Comparison of ENCODE assay signal across 1 cellular context in the genomic region with DNA sequence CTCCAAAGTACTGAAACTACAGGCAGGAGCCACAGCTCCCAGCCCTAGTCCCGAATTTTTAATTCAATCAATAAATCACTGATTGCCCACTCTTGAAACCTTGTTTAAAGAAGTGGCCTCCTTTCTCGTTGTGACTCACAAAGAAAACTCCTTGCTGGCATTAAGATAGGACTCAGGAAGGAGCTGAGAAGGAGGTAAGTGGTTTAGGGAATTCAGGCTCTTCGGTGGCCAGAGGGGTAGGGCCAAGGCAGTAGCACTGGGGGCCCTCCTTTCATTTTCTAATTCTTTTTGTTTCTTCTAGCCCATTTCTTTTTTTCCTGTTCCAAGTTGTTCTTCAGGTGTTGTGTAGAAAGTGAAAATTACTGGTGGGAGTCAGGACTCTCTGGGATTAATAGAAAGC.
TF ChIP-seq lines count a peak whose summit lies in the region.

No MANE protein-coding gene starts in this region.

TF ChIP-seq in H1, 55 proteins besides CTCF, POLR2A, EP300 and RAD21:
- TF ChIP-seq MAFK (IDR thresholded peaks at IDR 0.05; ENCODE audit: low read depth, low read length) (no peak), CBX8 (IDR thresholded peaks at IDR 0.05; ENCODE audit: borderline replicate concordance, low read depth, low read length) (no peak), PHF8 (conservative IDR thresholded peaks at IDR 0.05; ENCODE audit: low read depth, low read length) (no peak), KDM1A (IDR thresholded peaks at IDR 0.05; ENCODE audit: borderline replicate concordance, low read length) (no peak), GABPA (IDR thresholded peaks at IDR 0.05; ENCODE audit: borderline replicate concordance, insufficient read depth, low read length) (no peak), YY1 (IDR thresholded peaks at IDR 0.05; ENCODE audit: low read depth, low read length) (no peak), NRF1 (IDR thresholded peaks at IDR 0.05; ENCODE audit: low read depth, low read length) (no peak), JUN (IDR thresholded peaks at IDR 0.05; ENCODE audit: low read depth, low read length) (no peak), EZH2 (IDR thresholded peaks at IDR 0.05; ENCODE audit: low read depth, low read length, severe bottlenecking) (no peak), FOSL1 (IDR thresholded peaks at IDR 0.05; ENCODE audit: insufficient read depth, low read depth, low read length) (no peak), SP2 (IDR thresholded peaks at IDR 0.05; ENCODE audit: low read length) (no peak), TAF1 (IDR thresholded peaks at IDR 0.05; ENCODE audit: low read depth, low read length) (no peak)
- TF ChIP-seq, protein P1, sequence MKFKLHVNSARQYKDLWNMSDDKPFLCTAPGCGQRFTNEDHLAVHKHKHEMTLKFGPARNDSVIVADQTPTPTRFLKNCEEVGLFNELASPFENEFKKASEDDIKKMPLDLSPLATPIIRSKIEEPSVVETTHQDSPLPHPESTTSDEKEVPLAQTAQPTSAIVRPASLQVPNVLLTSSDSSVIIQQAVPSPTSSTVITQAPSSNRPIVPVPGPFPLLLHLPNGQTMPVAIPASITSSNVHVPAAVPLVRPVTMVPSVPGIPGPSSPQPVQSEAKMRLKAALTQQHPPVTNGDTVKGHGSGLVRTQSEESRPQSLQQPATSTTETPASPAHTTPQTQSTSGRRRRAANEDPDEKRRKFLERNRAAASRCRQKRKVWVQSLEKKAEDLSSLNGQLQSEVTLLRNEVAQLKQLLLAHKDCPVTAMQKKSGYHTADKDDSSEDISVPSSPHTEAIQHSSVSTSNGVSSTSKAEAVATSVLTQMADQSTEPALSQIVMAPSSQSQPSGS (IDR thresholded peaks at IDR 0.05; ENCODE audit: low read length): no peak
- TF ChIP-seq, protein P2, sequence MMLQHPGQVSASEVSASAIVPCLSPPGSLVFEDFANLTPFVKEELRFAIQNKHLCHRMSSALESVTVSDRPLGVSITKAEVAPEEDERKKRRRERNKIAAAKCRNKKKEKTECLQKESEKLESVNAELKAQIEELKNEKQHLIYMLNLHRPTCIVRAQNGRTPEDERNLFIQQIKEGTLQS (IDR thresholded peaks at IDR 0.05; ENCODE audit: insufficient read depth, low read depth, low read length): no peak
- TF ChIP-seq, protein P3, sequence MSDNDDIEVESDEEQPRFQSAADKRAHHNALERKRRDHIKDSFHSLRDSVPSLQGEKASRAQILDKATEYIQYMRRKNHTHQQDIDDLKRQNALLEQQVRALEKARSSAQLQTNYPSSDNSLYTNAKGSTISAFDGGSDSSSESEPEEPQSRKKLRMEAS (IDR thresholded peaks at IDR 0.05): no peak
- TF ChIP-seq, protein P4, sequence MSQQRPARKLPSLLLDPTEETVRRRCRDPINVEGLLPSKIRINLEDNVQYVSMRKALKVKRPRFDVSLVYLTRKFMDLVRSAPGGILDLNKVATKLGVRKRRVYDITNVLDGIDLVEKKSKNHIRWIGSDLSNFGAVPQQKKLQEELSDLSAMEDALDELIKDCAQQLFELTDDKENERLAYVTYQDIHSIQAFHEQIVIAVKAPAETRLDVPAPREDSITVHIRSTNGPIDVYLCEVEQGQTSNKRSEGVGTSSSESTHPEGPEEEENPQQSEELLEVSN (IDR thresholded peaks at IDR 0.05): no peak
